9 cellular contexts compared by ENCODE assay signal in the genomic region with DNA sequence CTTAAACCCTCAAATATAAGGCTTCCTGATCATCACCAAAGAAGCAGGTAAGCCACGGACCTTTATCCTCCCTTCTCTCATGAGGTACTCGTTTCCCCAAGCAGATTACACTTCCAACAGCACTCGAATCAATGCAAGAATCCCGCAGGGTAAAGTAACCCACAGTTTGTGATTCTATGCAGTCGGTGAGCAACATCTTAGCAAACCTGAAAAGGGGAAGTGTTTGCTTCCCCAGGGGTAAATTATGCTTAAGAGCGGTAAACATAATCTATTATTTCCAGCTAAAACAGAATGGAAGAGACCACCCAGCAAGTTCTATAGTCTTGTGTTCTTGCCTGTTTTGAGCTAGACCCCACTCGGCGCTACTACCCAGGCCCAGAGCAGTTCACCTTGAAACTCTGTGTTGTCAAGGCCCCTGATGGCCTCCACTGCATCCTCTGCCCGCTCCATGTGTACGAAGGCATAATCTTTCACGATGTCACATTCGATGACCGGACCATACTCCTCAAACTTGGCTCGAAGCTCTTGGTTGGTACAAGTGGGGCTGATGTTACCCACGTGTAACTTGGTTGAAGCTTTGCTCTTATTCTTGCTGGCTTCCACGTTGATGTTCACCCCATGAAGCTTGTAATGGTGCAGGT. TPM values are rescaled to one million over a fixed set of nuclear protein-coding genes. Genes with fewer than 3 reads are reported as not detected.
DNase-seq lines count a peak whose midpoint lies in the region; ATAC-seq and TF ChIP-seq lines count a peak whose summit lies in the region.
"Had no signal": no experiment of that assay in that cellular context is flagged by ENCODE, and none has a peak within 500 bp of the region (broad histone marks: within the 10 kb centered on the region; RNA-seq: fewer than 3 reads in every experiment).

No MANE protein-coding gene starts in this region.

- TF ChIP-seq CTCF in cardiac muscle cell (IDR thresholded peaks at IDR 0.05; ENCODE audit: low read depth, low read length) (no peak), tibial artery (IDR thresholded peaks at IDR 0.05) (no peak), gastroesophageal sphincter (IDR thresholded peaks at IDR 0.05) (no peak)
- TF ChIP-seq CTCF in activated CD8-positive, alpha-beta T cell treated with anti-CD3 and anti-CD28 coated beads for 36 hours (IDR thresholded peaks at IDR 0.05) = no peak

- peak overlapping the region; percentile 97 for H3K27ac Mint-ChIP-seq in activated CD8-positive, alpha-beta T cell treated with anti-CD3 and anti-CD28 coated beads for 36 hours

- peaks cover 22% of the 10 kb centered on the region for H3K36me3 Mint-ChIP-seq in activated CD8-positive, alpha-beta T cell treated with anti-CD3 and anti-CD28 coated beads for 36 hours (ENCODE audit: low read depth)

- no peaks in the 10 kb centered on the region for H3K9me3 Mint-ChIP-seq in activated CD8-positive, alpha-beta T cell treated with anti-CD3 and anti-CD28 coated beads for 36 hours

- H3K4me3 Mint-ChIP-seq in activated CD8-positive, alpha-beta T cell treated with anti-CD3 and anti-CD28 coated beads for 36 hours = peak overlapping the region; percentile 88

- no peaks in the 10 kb centered on the region for H3K27me3 Mint-ChIP-seq in activated CD8-positive, alpha-beta T cell treated with anti-CD3 and anti-CD28 coated beads for 36 hours

- no peak for DNase-seq in cardiac muscle cell (ENCODE audit: low read depth in 1 of 2, low spot score in 1 of 2)
- no peak for DNase-seq in Right ventricle myocardium inferior (ENCODE audit: missing footprints)
- DNase-seq in activated CD8-positive, alpha-beta T cell treated with anti-CD3 and anti-CD28 coated beads for 36 hours = no peak
- peak in 1 of 2 donors; percentile 35 for DNase-seq in tibial artery
- no peak for DNase-seq in stimulated activated CD4-positive, alpha-beta T cell treated with anti-CD3 and anti-CD28 coated beads, Interleukin-1b, Interleukin-23, amount 100 ng/mL, for 48 hours
- DNase-seq: DMS79 treated with DMSO at 0.1 percent for 48 hours had no signal

- ATAC-seq in Right ventricle myocardium inferior (no peak), GM19035 (IDR thresholded peaks at IDR 0.05; ENCODE audit: unreplicated experiment) (no peak), gastroesophageal sphincter (no peak)
- ATAC-seq in activated CD8-positive, alpha-beta T cell treated with anti-CD3 and anti-CD28 coated beads for 36 hours = no peak

- peaks cover 26% of the 10 kb centered on the region for H3K4me1 ChIP-seq in cardiac muscle cell (ENCODE audit: low read depth)
- peaks cover 0 to 38% (median 20%) of the 10 kb centered on the region in 4 donors for H3K4me1 ChIP-seq in tibial artery
- peaks cover 0 to 69% (median 9%) of the 10 kb centered on the region in 3 donors for H3K4me1 ChIP-seq in gastroesophageal sphincter

- intact Hi-C loops in Right ventricle myocardium inferior (cut with DNase I) (loop anchor here (2.0 to 5.0 kb wide), 2 partner anchors 38 to 84 kb away; partner anchors contain the start of genes CCDC87, CCS and RBM4), tibial artery (cut with DNase I; ENCODE audit: low total_unique reads) (loop anchor here (10.0 kb wide), 1 partner anchor 252 kb away; the partner anchor contains the start of gene NPAS4)
- intact Hi-C loops in activated CD8-positive, alpha-beta T cell treated with anti-CD3 and anti-CD28 coated beads for 36 hours (cut with micrococcal nuclease) = loop anchor here (5.0 to 10.0 kb wide), 5 partner anchors 39 to 272 kb away; partner anchors contain the start of genes ACTN3, CCDC87, CCS and NPAS4

- whole genome bisulfite sequencing in gastroesophageal sphincter (ENCODE audit: low coverage in 1 of 2), 2 donors = 53 to 56% methylated on average over 5 to 9 of the region's 16 CpGs

- no peak for TF ChIP-seq EP300 in gastroesophageal sphincter (IDR thresholded peaks at IDR 0.05)

- TF ChIP-seq POLR2A in gastroesophageal sphincter (IDR thresholded peaks at IDR 0.05) = no peak

- CTCF ChIA-PET in activated CD8-positive, alpha-beta T cell treated with anti-CD3 and anti-CD28 coated beads for 36 hours (lab: Charles Lee) = interaction anchor here (0.8 to 5.4 kb wide), 12 partner anchors 9 to 269 kb away, joined by 3 to 77 read pairs (median 22); partner anchors contain the start of genes ACTN3, CCDC87, CCS and NPAS4

- H3K36me3 ChIP-seq in cardiac muscle cell (no peaks in the 10 kb centered on the region), tibial artery (no peaks in the 10 kb centered on the region), gastroesophageal sphincter (no peaks in the 10 kb centered on the region)

- H3K27ac ChIP-seq in cardiac muscle cell (peak overlapping the region; percentile 96), tibial artery (peak overlapping the region in 1 of 2 donors; percentile 97), gastroesophageal sphincter (peak overlapping the region in 1 of 4 donors; percentile 97)

- H3K9me3 ChIP-seq in cardiac muscle cell (ENCODE audit: low read depth) = no peaks in the 10 kb centered on the region
- H3K9me3 ChIP-seq in iPS-18c (ENCODE audit: control insufficient read depth, insufficient read depth, low read length) = no peaks in the 10 kb centered on the region
- no peaks in the 10 kb centered on the region for H3K9me3 ChIP-seq in tibial artery
- H3K9me3 ChIP-seq in gastroesophageal sphincter = no peaks in the 10 kb centered on the region

- peaks cover 31% of the 10 kb centered on the region for H3K4me1 Mint-ChIP-seq in activated CD8-positive, alpha-beta T cell treated with anti-CD3 and anti-CD28 coated beads for 36 hours (ENCODE audit: low read depth)

- H3K4me3 ChIP-seq in cardiac muscle cell (peak overlapping the region; percentile 4), iPS-18c (ENCODE audit: insufficient read depth, low read depth, low read length) (peak overlapping the region; percentile 28; the same call in 1 of the 2 replicates), tibial artery (peak overlapping the region; percentile 63 to 84), gastroesophageal sphincter (peak overlapping the region in 1 of 2 donors; percentile 84)

- H3K27me3 ChIP-seq in cardiac muscle cell = no peaks in the 10 kb centered on the region
- no peaks in the 10 kb centered on the region for H3K27me3 ChIP-seq in tibial artery
- no peaks in the 10 kb centered on the region for H3K27me3 ChIP-seq in gastroesophageal sphincter

- POLR2A ChIA-PET in activated CD8-positive, alpha-beta T cell treated with anti-CD3 and anti-CD28 coated beads for 36 hours (lab: Charles Lee) = interaction anchor here (0.9 to 3.1 kb wide), 11 partner anchors 9 to 315 kb away, joined by 3 to 26 read pairs (median 6); partner anchors contain the start of genes ACTN3, RBM14, RBM4 and RCE1

RNA-seq across cellular contexts. Expression of gene RBM4B, which starts 1.3 kb away (rescaled TPM):
- total RNA-seq in cardiac muscle cell (25.7 and 30.2 TPM in 2 replicates), Right ventricle myocardium inferior (14.0 TPM), gastroesophageal sphincter (10 to 100 TPM; 10.7 to 28.2 (median 12.3) TPM)
- 62.3 and 62.6 TPM in 2 replicates for polyA plus RNA-seq in cardiac muscle cell
- 10 to 100 TPM; 10.7 to 13.1 TPM for total RNA-seq in activated CD8-positive, alpha-beta T cell treated with anti-CD3 and anti-CD28 coated beads for 36 hours

RNA-seq across cellular contexts. Expression of gene RBM4, which starts 37.9 kb away (rescaled TPM):
- total RNA-seq in cardiac muscle cell (142 and 146 TPM in 2 replicates), Right ventricle myocardium inferior (72.1 TPM), gastroesophageal sphincter (100 to 1,000 TPM in 3 of 4 donors, 10 to 100 TPM in 1; 98.2 to 114 (median 102) TPM)
- polyA plus RNA-seq in cardiac muscle cell = 206 and 241 TPM in 2 replicates
- total RNA-seq in activated CD8-positive, alpha-beta T cell treated with anti-CD3 and anti-CD28 coated beads for 36 hours = 100 to 1,000 TPM; 108 to 114 TPM

RNA-seq across cellular contexts. Expression of gene SPTBN2, which starts 52.6 kb away (rescaled TPM):
- total RNA-seq in cardiac muscle cell (23.1 and 27.4 TPM in 2 replicates), Right ventricle myocardium inferior (0.95 TPM), gastroesophageal sphincter (10 to 100 TPM in 1 of 4 donors, 1 to 10 TPM in 3; 1.8 to 19.5 (median 5.6) TPM)
- 6.0 and 15.0 TPM in 2 replicates for polyA plus RNA-seq in cardiac muscle cell
- total RNA-seq in activated CD8-positive, alpha-beta T cell treated with anti-CD3 and anti-CD28 coated beads for 36 hours = 1 to 10 TPM; 1.4 to 1.8 TPM

RNA-seq across cellular contexts. Expression of gene RBM14, which starts 60.0 kb away (rescaled TPM):
- total RNA-seq in cardiac muscle cell (74.6 and 90.6 TPM in 2 replicates), Right ventricle myocardium inferior (30.1 TPM), gastroesophageal sphincter (10 to 100 TPM; 25.6 to 66.6 (median 42.5) TPM)
- 95.2 and 111 TPM in 2 replicates for polyA plus RNA-seq in cardiac muscle cell
- 100 to 1,000 TPM; 153 to 159 TPM for total RNA-seq in activated CD8-positive, alpha-beta T cell treated with anti-CD3 and anti-CD28 coated beads for 36 hours
